In the genomic region with DNA sequence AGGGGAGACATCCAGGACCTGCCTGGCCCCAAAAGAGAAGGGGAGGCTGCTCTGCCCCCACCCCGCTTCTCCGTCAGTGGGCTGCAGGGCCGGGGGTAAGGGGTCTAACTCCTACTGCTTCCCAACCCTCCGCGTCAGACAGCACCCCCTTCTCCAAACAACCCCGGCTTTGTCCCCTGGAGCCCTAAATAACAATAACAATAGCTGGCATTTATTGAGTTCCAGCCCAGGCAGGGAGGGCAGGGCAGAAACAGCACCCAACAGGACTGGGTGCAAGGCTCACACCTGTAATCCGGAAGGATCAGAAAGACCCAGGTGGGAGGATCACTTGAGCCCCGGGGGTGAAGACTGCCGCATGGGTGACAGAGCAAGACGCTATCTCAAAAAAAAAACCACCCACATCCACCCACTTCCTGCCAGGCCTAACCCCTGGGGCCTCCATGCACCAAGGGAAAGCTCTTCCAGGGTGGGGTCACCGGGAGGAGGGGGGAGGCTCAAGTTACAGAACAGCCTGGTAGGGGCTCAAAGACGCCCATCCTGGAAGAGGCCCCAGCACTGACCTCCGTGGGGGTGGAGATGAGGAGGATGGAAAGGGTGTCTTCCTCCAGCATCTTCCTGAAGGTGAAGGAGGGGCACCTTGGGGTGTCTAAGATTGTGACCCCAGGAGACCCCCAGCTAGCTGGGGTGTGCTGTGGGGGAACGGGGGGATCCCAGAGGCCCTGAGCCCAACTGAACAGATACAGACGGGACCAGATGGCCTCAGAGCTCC, we compare ENCODE assay signal across 8 cellular contexts. TPM values are rescaled to one million over a fixed set of nuclear protein-coding genes. Genes with fewer than 3 reads are reported as not detected.
DNase-seq lines count a peak whose midpoint lies in the region; ATAC-seq and TF ChIP-seq lines count a peak whose summit lies in the region.

No MANE protein-coding gene starts in this region.

- DNase-seq in activated T-cell treated with anti-CD3 and anti-CD28 coated beads, Interleukin-2, amount 50 U/mL, for 4 hours: peak; percentile 41
- DNase-seq in osteocyte (ENCODE audit: extremely low spot score, unreplicated experiment): no peak
- DNase-seq in NOMO-1 (lab: John Stamatoyannopoulos, UW; ENCODE audit: unreplicated experiment in 2 of 2): no peak
- DNase-seq in NCI-H2029 treated with DMSO at 0.1 percent for 48 hours (lab: John Stamatoyannopoulos, UW): no peak
- no peak for DNase-seq in Ammon's horn (ENCODE audit: low spot score)

- no peaks in the 10 kb centered on the region for H3K36me3 ChIP-seq in HUES48 (ENCODE audit: control insufficient read depth, insufficient read depth, low read length)

- peak overlapping the region; percentile 16; the same call in 1 of the 2 replicates for H3K9ac ChIP-seq in HUES48 (ENCODE audit: low read depth, low read length)

- ATAC-seq in GM19463 (IDR thresholded peaks at IDR 0.05; ENCODE audit: unreplicated experiment) (peak; percentile 31), GM18519 (IDR thresholded peaks at IDR 0.05; ENCODE audit: low FRiP score, unreplicated experiment) (no peak)
- ATAC-seq in activated T-cell treated with anti-CD3 and anti-CD28 coated beads, Interleukin-2, amount 50 U/mL, for 4 hours: peak in 1 of 2 donors; percentile 15

- H3K9me3 ChIP-seq in HUES48 (ENCODE audit: control insufficient read depth, insufficient read depth, low read length): no peaks in the 10 kb centered on the region

- no peaks in the 10 kb centered on the region for H3K27me3 ChIP-seq in HUES48 (ENCODE audit: control insufficient read depth, insufficient read depth, low read length)

- H3K4me1 Mint-ChIP-seq in activated T-cell treated with anti-CD3 and anti-CD28 coated beads, Interleukin-2, amount 50 U/mL, for 4 hours (ENCODE audit: low read depth): peaks cover 12% of the 10 kb centered on the region
- peaks cover 12% of the 10 kb centered on the region for H3K4me1 Mint-ChIP-seq in osteocyte (ENCODE audit: unreplicated experiment)

- TF ChIP-seq CTCF in osteocyte (IDR thresholded peaks at IDR 0.05): no peak

- peak overlapping the region; percentile 51 for H3K4me3 ChIP-seq in HUES48 (ENCODE audit: low read depth, low read length)

- H3K27ac Mint-ChIP-seq in osteocyte (ENCODE audit: unreplicated experiment): no peak overlapping the region

- H3K9me3 Mint-ChIP-seq in activated T-cell treated with anti-CD3 and anti-CD28 coated beads, Interleukin-2, amount 50 U/mL, for 4 hours: no peaks in the 10 kb centered on the region
- H3K9me3 Mint-ChIP-seq in osteocyte (ENCODE audit: unreplicated experiment): no peaks in the 10 kb centered on the region

- H3K4me3 Mint-ChIP-seq in activated T-cell treated with anti-CD3 and anti-CD28 coated beads, Interleukin-2, amount 50 U/mL, for 4 hours: peak overlapping the region; percentile 59
- H3K4me3 Mint-ChIP-seq in osteocyte (ENCODE audit: unreplicated experiment): peak overlapping the region; percentile 10

- H3K27me3 Mint-ChIP-seq in activated T-cell treated with anti-CD3 and anti-CD28 coated beads, Interleukin-2, amount 50 U/mL, for 4 hours (ENCODE audit: low read depth): peaks cover 5% of the 10 kb centered on the region
- H3K27me3 Mint-ChIP-seq in osteocyte (ENCODE audit: unreplicated experiment): no peaks in the 10 kb centered on the region

- H3K4me1 ChIP-seq in HUES48 (ENCODE audit: control insufficient read depth, insufficient read depth, low read length): peaks cover 29% of the 10 kb centered on the region

- no peaks in the 10 kb centered on the region for H3K36me3 Mint-ChIP-seq in activated T-cell treated with anti-CD3 and anti-CD28 coated beads, Interleukin-2, amount 50 U/mL, for 4 hours (ENCODE audit: insufficient read depth)
- no peaks in the 10 kb centered on the region for H3K36me3 Mint-ChIP-seq in osteocyte (ENCODE audit: unreplicated experiment)

- H3K27ac ChIP-seq in HUES48 (ENCODE audit: low read depth, low read length): peak overlapping the region; percentile 77

RNA-seq across cellular contexts. Expression of a gene that starts 1.3 kb away (rescaled TPM):
- total RNA-seq in activated T-cell treated with anti-CD3 and anti-CD28 coated beads, Interleukin-2, amount 50 U/mL, for 4 hours: under 1 TPM; 0.13 to 0.19 (median 0.18) TPM
- 0.13 and 0.34 TPM in 2 replicates for total RNA-seq in osteocyte

RNA-seq across cellular contexts. Expression of a gene that starts 5.1 kb away (rescaled TPM):
- not detected for total RNA-seq in activated T-cell treated with anti-CD3 and anti-CD28 coated beads, Interleukin-2, amount 50 U/mL, for 4 hours
- total RNA-seq in osteocyte: not detected in 2 replicates

RNA-seq across cellular contexts. Expression of a gene that starts 15.5 kb away (rescaled TPM):
- total RNA-seq in activated T-cell treated with anti-CD3 and anti-CD28 coated beads, Interleukin-2, amount 50 U/mL, for 4 hours: under 1 TPM; 0.13 to 0.21 (median 0.16) TPM
- total RNA-seq in osteocyte: 0.13 TPM in 1 of 2 replicates, not detected in the other

RNA-seq across cellular contexts. Expression of a gene that starts 21.4 kb away (rescaled TPM):
- 10 to 100 TPM in 1 of 3 donors, 1 to 10 TPM in 2; 7.4 to 11.9 (median 7.8) TPM for total RNA-seq in activated T-cell treated with anti-CD3 and anti-CD28 coated beads, Interleukin-2, amount 50 U/mL, for 4 hours
- 25.0 and 29.0 TPM in 2 replicates for total RNA-seq in osteocyte

RNA-seq across cellular contexts. Expression of a gene that starts 32.1 kb away (rescaled TPM):
- 100 to 1,000 TPM; 137 to 171 (median 165) TPM for total RNA-seq in activated T-cell treated with anti-CD3 and anti-CD28 coated beads, Interleukin-2, amount 50 U/mL, for 4 hours
- 220 and 239 TPM in 2 replicates for total RNA-seq in osteocyte
